ENCODE assay signal across 22 cellular contexts in the genomic region with DNA sequence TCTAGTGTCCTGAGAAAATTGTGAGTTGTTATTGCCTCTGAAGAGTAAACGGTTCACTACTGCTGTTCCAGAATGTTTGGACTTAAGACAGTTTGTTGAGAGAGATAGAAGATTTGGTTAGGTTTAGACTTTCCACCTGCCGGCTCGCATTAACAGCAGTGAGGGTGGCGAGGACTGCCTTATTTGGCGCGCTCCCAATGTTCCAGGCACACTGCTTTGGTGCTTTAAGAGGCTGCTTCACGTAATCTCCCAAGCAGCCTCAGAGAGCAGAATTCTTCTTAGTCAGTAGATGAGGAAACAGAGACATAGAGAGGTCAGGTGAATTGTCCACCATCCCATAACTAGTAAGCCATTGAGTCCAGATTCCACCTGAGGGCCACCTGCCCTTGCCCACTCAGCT. TPM values are rescaled to one million over a fixed set of nuclear protein-coding genes. Genes with fewer than 3 reads are reported as not detected.
DNase-seq lines count a peak whose midpoint lies in the region; ATAC-seq and TF ChIP-seq lines count a peak whose summit lies in the region.
"Had no signal": no experiment of that assay in that cellular context is flagged by ENCODE, and none has a peak within 500 bp of the region (broad histone marks: within the 10 kb centered on the region; RNA-seq: fewer than 3 reads in every experiment).

No MANE protein-coding gene starts in this region.

- H3K27me3 ChIP-seq in mammary epithelial cell (ENCODE audit: insufficient read depth, low read length) (no peaks in the 10 kb centered on the region), breast epithelium (no peaks in the 10 kb centered on the region), thyroid gland (no peaks in the 10 kb centered on the region)
- H3K27me3 ChIP-seq: BE2C, Peyer's patch, SJSA1 had no signal

- H3K79me2 ChIP-seq in mammary epithelial cell (ENCODE audit: insufficient read depth, low read length): peaks cover 35% of the 10 kb centered on the region

- no peaks in the 10 kb centered on the region for H3K4me1 ChIP-seq in mammary epithelial cell (ENCODE audit: insufficient read depth, low read length)
- no peaks in the 10 kb centered on the region for H3K4me1 ChIP-seq in breast epithelium
- H3K4me1 ChIP-seq in thyroid gland: no peaks in the 10 kb centered on the region
- H3K4me1 ChIP-seq: A549, BE2C, HAP-1, Peyer's patch, SJSA1 had no signal

- no peak for TF ChIP-seq CTCF in mammary epithelial cell (conservative IDR thresholded peaks at IDR 0.05 in 1 of 2, IDR thresholded peaks at IDR 0.05 in 1 of 2; ENCODE audit: extremely low read depth in 1 of 2, insufficient read depth in 1 of 2, low read depth in 1 of 2, low read length in 2 of 2)
- no peak for TF ChIP-seq CTCF in breast epithelium (IDR thresholded peaks at IDR 0.05)
- TF ChIP-seq CTCF in thyroid gland (IDR thresholded peaks at IDR 0.05): no peak

- H3K4me1 Mint-ChIP-seq in activated T-helper 17 cell treated with anti-CD3 and anti-CD28 coated beads, Interleukin-2, amount 50 U/mL, for 72 hours: peaks cover 17% of the 10 kb centered on the region
- H3K4me1 Mint-ChIP-seq: GM23338 had no signal

- no peaks in the 10 kb centered on the region for H3K27me3 Mint-ChIP-seq in activated T-helper 17 cell treated with anti-CD3 and anti-CD28 coated beads, Interleukin-2, amount 50 U/mL, for 72 hours
- H3K27me3 Mint-ChIP-seq: CD4-positive, CD25-positive, alpha-beta regulatory T cell had no signal

- H3K9ac ChIP-seq in mammary epithelial cell (ENCODE audit: insufficient read depth, low read length): no peak overlapping the region

- H3K27ac ChIP-seq in mammary epithelial cell (ENCODE audit: insufficient read depth, low read depth, low read length) (no peak overlapping the region), breast epithelium (no peak overlapping the region), thyroid gland (no peak overlapping the region)
- H3K27ac ChIP-seq: A549, Peyer's patch, SJSA1 had no signal

- TSS peak; percentile 5 for BruUV-seq in mammary epithelial cell (replicated peaks; lab: Mats Ljungman, UMichigan)

- H3K9me3 Mint-ChIP-seq in activated T-helper 17 cell treated with anti-CD3 and anti-CD28 coated beads, Interleukin-2, amount 50 U/mL, for 72 hours: no peaks in the 10 kb centered on the region
- H3K9me3 Mint-ChIP-seq: CD4-positive, CD25-positive, alpha-beta regulatory T cell; GM23338 had no signal

- H3K9me3 ChIP-seq in mammary epithelial cell (replicated peaks; ENCODE audit: insufficient read depth, low read length) (no peaks in the 10 kb centered on the region), breast epithelium (no peaks in the 10 kb centered on the region), thyroid gland (no peaks in the 10 kb centered on the region)
- H3K9me3 ChIP-seq: A549, BE2C, HAP-1, Peyer's patch, SJSA1 had no signal

- H4K20me1 ChIP-seq in mammary epithelial cell (ENCODE audit: insufficient read depth, low read length): no peaks in the 10 kb centered on the region

- dilution Hi-C loops in mammary epithelial cell (cut with HindIII; ENCODE audit: low sequenced_read_pairs): no loop called here

- DNase-seq in mammary epithelial cell: no peak
- no peak for DNase-seq in breast epithelium (ENCODE audit: low spot score in 2 of 2)
- DNase-seq in midbrain (lab: John Stamatoyannopoulos, UW): peak; percentile 10
- DNase-seq in thyroid gland: peak; percentile 53 to 69
- no peak for DNase-seq in islet precursor cell
- DNase-seq: BE2C; CD4-positive, CD25-positive, alpha-beta regulatory T cell; DND-41; KG1; NCI-H1092 treated with DMSO at 0.1 percent for 48 hours; NCI-H1436 treated with DMSO at 0.1 percent for 48 hours; NCI-H1930; NCI-H226; NCI-H510A treated with DMSO at 0.1 percent for 48 hours; NCI-H748 treated with DMSO at 0.1 percent for 48 hours; Peyer's patch had no signal

- 99% methylated on average over 7 of the region's 7 CpGs for WGBS in mammary epithelial cell (ENCODE audit: low coverage, missing lambda C conversion rate)
- whole genome bisulfite sequencing in thyroid gland, 2 donors: 60 to 75% methylated on average over 7 of the region's 7 CpGs

- H3K4me3 ChIP-seq in mammary epithelial cell (replicated peaks in 1 of 3; ENCODE audit: insufficient read depth in 1 of 3, low read depth in 2 of 3, low read length in 3 of 3) (no peak overlapping the region), breast epithelium (no peak overlapping the region), thyroid gland (replicated peaks in 1 of 3) (no peak overlapping the region)
- H3K4me3 ChIP-seq: A549, GM23338, HAP-1, Peyer's patch, SJSA1 had no signal

- no peak overlapping the region for H2AFZ ChIP-seq in mammary epithelial cell (ENCODE audit: low read depth, low read length)
- H2AFZ ChIP-seq: GM23338 had no signal

- ATAC-seq in activated T-helper 17 cell treated with anti-CD3 and anti-CD28 coated beads, Interleukin-2, amount 50 U/mL, for 72 hours (replicated peaks): no peak
- ATAC-seq in GM19455 (IDR thresholded peaks at IDR 0.05; ENCODE audit: unreplicated experiment): no peak
- ATAC-seq: A549, GM23338 had no signal

- H3K36me3 ChIP-seq in mammary epithelial cell (ENCODE audit: insufficient read depth, low read length) (peaks cover 29% of the 10 kb centered on the region), breast epithelium (no peaks in the 10 kb centered on the region), thyroid gland (peaks cover 24 to 41% of the 10 kb centered on the region in 2 donors)

- TF ChIP-seq POLR2A in breast epithelium (IDR thresholded peaks at IDR 0.05) (no peak), thyroid gland (IDR thresholded peaks at IDR 0.05) (no peak)

- H3K4me3 Mint-ChIP-seq in activated T-helper 17 cell treated with anti-CD3 and anti-CD28 coated beads, Interleukin-2, amount 50 U/mL, for 72 hours: no peak overlapping the region
- H3K4me3 Mint-ChIP-seq: CD4-positive, CD25-positive, alpha-beta regulatory T cell; GM23338 had no signal

- intact Hi-C loops in mammary epithelial cell (cut with micrococcal nuclease) (no loop called here), breast epithelium (cut with DNase I; ENCODE audit: low total_unique reads) (no loop called here), thyroid gland (cut with DNase I) (no loop called here)

- CTCF ChIA-PET in mammary epithelial cell (lab: Charles Lee; ENCODE audit: low non-redundant PET): no interaction called here

- peak overlapping the region; percentile 8 for H3K27ac Mint-ChIP-seq in activated T-helper 17 cell treated with anti-CD3 and anti-CD28 coated beads, Interleukin-2, amount 50 U/mL, for 72 hours
- H3K27ac Mint-ChIP-seq: GM23338 had no signal

- H3K36me3 Mint-ChIP-seq in activated T-helper 17 cell treated with anti-CD3 and anti-CD28 coated beads, Interleukin-2, amount 50 U/mL, for 72 hours (ENCODE audit: low read depth): peaks cover 83% of the 10 kb centered on the region

- no peak overlapping the region for H3K4me2 ChIP-seq in mammary epithelial cell (ENCODE audit: insufficient read depth, low read depth, low read length)
- H3K4me2 ChIP-seq: A549, GM23338 had no signal

- in situ Hi-C loops in mammary epithelial cell (cut with MboI; ENCODE audit: low sequenced_read_pairs in 2 of 2): no loop called here

RNA-seq across cellular contexts. Expression of a gene that starts 41.1 kb away (rescaled TPM):
- 100 to 1,000 TPM in 1 of 2 donors, 10 to 100 TPM in 1; 77.8 to 151 TPM for total RNA-seq in mammary epithelial cell
- polyA plus RNA-seq in mammary epithelial cell: 123 TPM
- 56.3 TPM for polyA minus RNA-seq in mammary epithelial cell
- total RNA-seq in breast epithelium: 10 to 100 TPM; 36.1 to 63.4 (median 43.5) TPM
- total RNA-seq in activated T-helper 17 cell treated with anti-CD3 and anti-CD28 coated beads, Interleukin-2, amount 50 U/mL, for 72 hours: 100 to 1,000 TPM in 1 of 2 donors, 10 to 100 TPM in 1; 66.7 to 112 TPM
- 10 to 100 TPM; 36.3 to 41.3 (median 39.7) TPM for total RNA-seq in thyroid gland

Comparison
In these comparisons a context has a peak if more than half of its experiments do, and no peak if none do; other contexts are left out.
1. DNase-seq: peak in midbrain (single experiment) and thyroid gland (2 of 2); none in mammary epithelial cell (single experiment), breast epithelium (0 of 2) and islet precursor cell (single experiment).